Comparison of ENCODE assay signal across 8 cellular contexts in the genomic region with DNA sequence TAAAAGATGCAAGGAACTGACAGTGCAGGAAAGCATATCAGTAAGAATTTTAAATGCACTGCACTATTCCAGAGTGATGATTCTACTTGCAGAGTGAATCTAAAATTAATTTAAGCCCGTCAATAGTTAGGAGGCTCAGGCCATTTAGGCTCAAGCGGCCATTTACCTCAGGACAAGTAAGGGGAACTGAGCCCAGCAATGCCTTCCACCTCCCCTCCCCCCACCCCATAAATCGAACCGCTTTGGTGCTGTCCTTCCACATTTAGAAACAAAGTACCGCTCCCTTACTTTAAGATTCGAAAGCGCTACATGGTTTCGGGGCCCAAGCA. TPM values are rescaled to one million over a fixed set of nuclear protein-coding genes. Genes with fewer than 3 reads are reported as not detected.
A peak's percentile ranks its signal among the peaks of the same experiment; 100 is the strongest.
DNase-seq lines count a peak whose midpoint lies in the region; ATAC-seq and TF ChIP-seq lines count a peak whose summit lies in the region.

No MANE protein-coding gene starts in this region.

- H3K4me1 ChIP-seq in neutrophil (ENCODE audit: control insufficient read depth in 1 of 2, insufficient read depth in 1 of 2, low read depth in 1 of 2, low read length in 1 of 2): peaks cover 5 to 6% of the 10 kb centered on the region in 2 experiments

- no peaks in the 10 kb centered on the region for H3K27me3 ChIP-seq in neutrophil

- peak overlapping the region; percentile 71 for H3K27ac ChIP-seq in neutrophil

- H3K4me3 Mint-ChIP-seq in activated naive CD4-positive, alpha-beta T cell treated with anti-CD3 and anti-CD28 coated beads, Interleukin-2, amount 50 U/mL, for 24 hours: peak overlapping the region; percentile 97

- H3K4me3 ChIP-seq in fibroblast of the aortic adventitia (ENCODE audit: low read depth, low read length) (peak overlapping the region; percentile 62), neutrophil (ENCODE audit: low read depth in 1 of 2, low read length in 1 of 2) (peak overlapping the region; percentile 61 to 63)

- H3K9me3 Mint-ChIP-seq in activated naive CD4-positive, alpha-beta T cell treated with anti-CD3 and anti-CD28 coated beads, Interleukin-2, amount 50 U/mL, for 24 hours: no peaks in the 10 kb centered on the region
- no peaks in the 10 kb centered on the region for H3K9me3 Mint-ChIP-seq in activated naive CD4-positive, alpha-beta T cell treated with anti-CD3 and anti-CD28 coated beads, Interleukin-2, amount 50 U/mL, for 72 hours

- H3K36me3 Mint-ChIP-seq in activated naive CD4-positive, alpha-beta T cell treated with anti-CD3 and anti-CD28 coated beads, Interleukin-2, amount 50 U/mL, for 24 hours: peaks cover 17% of the 10 kb centered on the region
- H3K36me3 Mint-ChIP-seq in activated naive CD4-positive, alpha-beta T cell treated with anti-CD3 and anti-CD28 coated beads, Interleukin-2, amount 50 U/mL, for 72 hours: peaks cover 27 to 33% of the 10 kb centered on the region in 2 donors

- H3K9me3 ChIP-seq in neutrophil: no peaks in the 10 kb centered on the region

- H3K4me1 Mint-ChIP-seq in activated naive CD4-positive, alpha-beta T cell treated with anti-CD3 and anti-CD28 coated beads, Interleukin-2, amount 50 U/mL, for 24 hours: peaks cover 51% of the 10 kb centered on the region

- peak overlapping the region; percentile 35 for H3K27ac Mint-ChIP-seq in activated naive CD4-positive, alpha-beta T cell treated with anti-CD3 and anti-CD28 coated beads, Interleukin-2, amount 50 U/mL, for 24 hours
- peak overlapping the region in 1 of 2 donors; percentile 90 for H3K27ac Mint-ChIP-seq in activated naive CD4-positive, alpha-beta T cell treated with anti-CD3 and anti-CD28 coated beads, Interleukin-2, amount 50 U/mL, for 72 hours

- TF ChIP-seq CTCF in fibroblast of the aortic adventitia (IDR thresholded peaks at IDR 0.05; ENCODE audit: insufficient read depth, low read length) (no peak), neutrophil (IDR thresholded peaks at IDR 0.05) (no peak)

- H3K36me3 ChIP-seq in neutrophil: peaks cover 27% of the 10 kb centered on the region

- ATAC-seq in activated naive CD4-positive, alpha-beta T cell treated with anti-CD3 and anti-CD28 coated beads, Interleukin-2, amount 50 U/mL, for 72 hours: no peak
- ATAC-seq in HG03442 (IDR thresholded peaks at IDR 0.05; ENCODE audit: unreplicated experiment): no peak

- no peaks in the 10 kb centered on the region for H3K27me3 Mint-ChIP-seq in activated naive CD4-positive, alpha-beta T cell treated with anti-CD3 and anti-CD28 coated beads, Interleukin-2, amount 50 U/mL, for 24 hours

- DNase-seq in activated naive CD4-positive, alpha-beta T cell treated with anti-CD3 and anti-CD28 coated beads, Interleukin-2, amount 50 U/mL, for 72 hours (ENCODE audit: low spot score in 2 of 2): no peak
- DNase-seq in SW480 (ENCODE audit: low spot score): peak; percentile 1
- DNase-seq in fibroblast of the aortic adventitia (ENCODE audit: low read depth): peak; percentile 7
- DNase-seq in SHP77 treated with DMSO at 0.1 percent for 48 hours (lab: John Stamatoyannopoulos, UW): no peak
- DNase-seq in SHP77 (lab: John Stamatoyannopoulos, UW): no peak

RNA-seq across cellular contexts. Expression of a gene that starts 0.7 kb away (rescaled TPM):
- 10 to 100 TPM; 10.4 to 14.2 TPM for total RNA-seq in activated naive CD4-positive, alpha-beta T cell treated with anti-CD3 and anti-CD28 coated beads, Interleukin-2, amount 50 U/mL, for 72 hours
- total RNA-seq in fibroblast of the aortic adventitia (ENCODE audit: low replicate concordance): 17.4 and 17.7 TPM in 2 replicates

Comparison
In these comparisons a context has a peak if more than half of its experiments do, and no peak if none do; other contexts are left out.
1. DNase-seq: peak in SW480 (single experiment) and fibroblast of the aortic adventitia (single experiment); none in activated naive CD4-positive, alpha-beta T cell treated with anti-CD3 and anti-CD28 coated beads, Interleukin-2, amount 50 U/mL, for 72 hours (0 of 2), SHP77 treated with DMSO at 0.1 percent for 48 hours (single experiment) and SHP77 (0 of 2).